In the genomic region with DNA sequence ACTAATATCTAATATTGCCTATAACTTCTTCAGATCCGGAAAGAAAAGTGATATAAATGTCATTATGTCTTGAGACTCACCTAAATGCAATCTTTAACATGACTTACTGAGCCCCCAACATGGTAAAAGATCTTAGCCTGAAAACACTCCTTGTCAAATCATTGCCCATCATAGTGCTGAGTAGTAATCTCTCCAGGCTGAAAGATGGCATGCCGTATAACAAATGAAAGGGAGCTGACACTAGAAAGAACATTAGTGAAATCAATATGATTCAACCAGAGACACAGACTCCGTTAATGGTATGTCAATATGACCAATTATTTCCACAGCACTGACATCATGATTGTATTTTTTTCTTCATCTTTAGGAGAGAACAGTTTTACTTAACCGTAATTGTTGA, we compare ENCODE assay signal across 26 cellular contexts.
"Had no signal": no experiment of that assay in that cellular context is flagged by ENCODE, and none has a peak within 500 bp of the region (broad histone marks: within the 10 kb centered on the region; RNA-seq: fewer than 3 reads in every experiment).

No MANE protein-coding gene starts in this region.

- ATAC-seq: effector memory CD8-positive, alpha-beta T cell; left lobe of liver; mucosa of descending colon; natural killer cell treated with Interleukin-12 subunit alpha and Interleukin-12 subunit beta and Interleukin-15 and Interleukin-18, amount 100 ng/mL, for 72 hours; right cardiac atrium; stimulated activated memory B cell treated with anti-CD40 and anti-IgM and Interleukin-4, amounts not matched to agents 10 μg/mL and 1 μg/mL and 100 μg/mL, for 72 hours; stimulated activated naive CD8-positive, alpha-beta T cell treated with anti-CD3 and anti-CD28 coated beads, Interleukin-15, Interleukin-2, amounts not matched to agents 100 U/mL and 50 U/mL, for 24 hours had no signal

- H3K4me1 Mint-ChIP-seq: stimulated activated memory B cell treated with anti-CD40 and anti-IgM and Interleukin-4, amounts not matched to agents 10 μg/mL and 1 μg/mL and 100 μg/mL, for 72 hours had no signal

- H3K36me3 ChIP-seq: esophagus squamous epithelium, neural progenitor cell, prostate gland, spleen, tibial artery had no signal

- H3K9ac ChIP-seq: neural progenitor cell had no signal

- H3K9me3 ChIP-seq: esophagus squamous epithelium, mucosa of descending colon, prostate gland, testis, tibial artery had no signal

- H3K4me3 Mint-ChIP-seq: effector memory CD8-positive, alpha-beta T cell; memory B cell; naive B cell; natural killer cell treated with Interleukin-12 subunit alpha and Interleukin-12 subunit beta and Interleukin-15 and Interleukin-18, amount 100 ng/mL, for 72 hours; neural progenitor cell; stimulated activated memory B cell treated with anti-CD40 and anti-IgM and Interleukin-4, amounts not matched to agents 10 μg/mL and 1 μg/mL and 100 μg/mL, for 72 hours; type B pancreatic cell had no signal

- H3K4me3 ChIP-seq: coronary artery, esophagus squamous epithelium, lung, mucosa of descending colon, neural progenitor cell, prostate gland, skin epidermis, spleen, testis, tibial artery had no signal

- DNase-seq: effector memory CD8-positive, alpha-beta T cell; erythroblast; esophagus squamous epithelium; head of caudate nucleus; kidney; mucosa of descending colon; naive B cell; right cardiac atrium; spleen; stimulated activated CD4-positive, alpha-beta T cell treated with anti-CD3 and anti-CD28 coated beads, Interleukin-4, amount 100 ng/mL, for 4 hours; stimulated activated naive CD8-positive, alpha-beta T cell treated with anti-CD3 and anti-CD28 coated beads, Interleukin-15, Interleukin-2, amounts not matched to agents 100 U/mL and 50 U/mL, for 24 hours; substantia nigra; testis; tibial artery had no signal

- H3K36me3 Mint-ChIP-seq: natural killer cell treated with Interleukin-12 subunit alpha and Interleukin-12 subunit beta and Interleukin-15 and Interleukin-18, amount 100 ng/mL, for 72 hours had no signal

- H3K9me3 Mint-ChIP-seq: natural killer cell treated with Interleukin-12 subunit alpha and Interleukin-12 subunit beta and Interleukin-15 and Interleukin-18, amount 100 ng/mL, for 72 hours had no signal

- H3K27ac Mint-ChIP-seq: memory B cell; naive B cell; natural killer cell treated with Interleukin-12 subunit alpha and Interleukin-12 subunit beta and Interleukin-15 and Interleukin-18, amount 100 ng/mL, for 72 hours; neural progenitor cell; stimulated activated memory B cell treated with anti-CD40 and anti-IgM and Interleukin-4, amounts not matched to agents 10 μg/mL and 1 μg/mL and 100 μg/mL, for 72 hours; type B pancreatic cell had no signal

- H2AFZ ChIP-seq: neural progenitor cell had no signal

- H3K27me3 Mint-ChIP-seq: effector memory CD8-positive, alpha-beta T cell; memory B cell; naive B cell; natural killer cell treated with Interleukin-12 subunit alpha and Interleukin-12 subunit beta and Interleukin-15 and Interleukin-18, amount 100 ng/mL, for 72 hours; stimulated activated memory B cell treated with anti-CD40 and anti-IgM and Interleukin-4, amounts not matched to agents 10 μg/mL and 1 μg/mL and 100 μg/mL, for 72 hours; type B pancreatic cell had no signal

- H3K4me2 ChIP-seq: neural progenitor cell had no signal

- H3K27me3 ChIP-seq: esophagus squamous epithelium, neural progenitor cell, spleen, testis, tibial artery had no signal

- H3K27ac ChIP-seq: coronary artery, esophagus squamous epithelium, neural progenitor cell, prostate gland, skin epidermis, spleen, testis, tibial artery had no signal

- H3K4me1 ChIP-seq: esophagus squamous epithelium, prostate gland, spleen, testis, tibial artery had no signal

- FAIRE-seq: endometrium, frontal cortex, kidney had no signal
